8 cellular contexts compared by ENCODE assay signal in genomic region chr10:45373783-45374450, GRCh38. TPM values are rescaled to one million over a fixed set of nuclear protein-coding genes. Genes with fewer than 3 reads are reported as not detected.
DNase-seq lines count a peak whose midpoint lies in the region; ATAC-seq, FAIRE-seq and TF ChIP-seq lines count a peak whose summit lies in the region.

Gene ALOX5 (plus strand): TSS chr10:45374216. CDS start chr10:45374280, 64 bp downstream.

- H3K4me1 ChIP-seq in NT2/D1 (ENCODE audit: insufficient read depth, insufficient read length) (peaks cover 5% of the 10 kb centered on the region), astrocyte (ENCODE audit: insufficient read depth, low read length) (no peaks in the 10 kb centered on the region), spleen (peaks cover 12 to 99% (median 90%) of the 10 kb centered on the region in 6 donors)

- H3K36me3 ChIP-seq in NT2/D1 (ENCODE audit: insufficient read depth, insufficient read length, low read length): no peaks in the 10 kb centered on the region
- H3K36me3 ChIP-seq in astrocyte (ENCODE audit: insufficient read depth, low read length): no peaks in the 10 kb centered on the region
- no peaks in the 10 kb centered on the region for H3K36me3 ChIP-seq in spleen

- peak within 1 kb of the TSS; percentile 47 for H3K27ac Mint-ChIP-seq in Calu3 (ENCODE audit: unreplicated experiment)
- H3K27ac Mint-ChIP-seq in astrocyte (ENCODE audit: unreplicated experiment): no peak within 1 kb of the TSS

- H3K27me3 ChIP-seq in NT2/D1 (ENCODE audit: insufficient read depth, insufficient read length) (peaks cover 54% of the 10 kb centered on the region), astrocyte (ENCODE audit: insufficient read depth, low read length) (peaks cover 42% of the 10 kb centered on the region), spleen (replicated peaks in 1 of 7) (peaks cover 0 to 58% (median 18%) of the 10 kb centered on the region in 7 donors)

- H3K4me3 ChIP-seq in NT2/D1 (ENCODE audit: insufficient read length, low read depth) (peak within 1 kb of the TSS; percentile 58), astrocyte (ENCODE audit: insufficient read depth, low read depth, low read length) (no peak within 1 kb of the TSS), spleen (peak within 1 kb of the TSS; percentile 27 to 88 (median 66))

- H3K4me2 ChIP-seq in astrocyte (ENCODE audit: low read length): peak within 1 kb of the TSS; percentile 67

- H3K9me3 ChIP-seq in NT2/D1 (ENCODE audit: insufficient read depth, low read length) (no peaks in the 10 kb centered on the region), astrocyte (ENCODE audit: insufficient read depth, low read depth, low read length) (no peaks in the 10 kb centered on the region), spleen (no peaks in the 10 kb centered on the region)

- H3K4me3 Mint-ChIP-seq in Calu3 (ENCODE audit: low read depth, unreplicated experiment) (peak within 1 kb of the TSS; percentile 91), astrocyte (ENCODE audit: unreplicated experiment) (peak within 1 kb of the TSS; percentile 79)

- ATAC-seq in GM19351 (IDR thresholded peaks at IDR 0.05; ENCODE audit: unreplicated experiment) (peak; percentile 40), HG03354 (IDR thresholded peaks at IDR 0.05; ENCODE audit: poor library complexity, severe bottlenecking, unreplicated experiment) (peak; percentile 45)

- no peak for FAIRE-seq in astrocyte (lab: Jason Lieb, UNC)

- H3K79me2 ChIP-seq in astrocyte (ENCODE audit: insufficient read depth, low read length): no peaks in the 10 kb centered on the region

- H3K27ac ChIP-seq in astrocyte (ENCODE audit: low read depth, low read length) (no peak within 1 kb of the TSS), spleen (peak within 1 kb of the TSS; percentile 30 to 96 (median 87))

- H3K36me3 Mint-ChIP-seq in Calu3 (ENCODE audit: insufficient read depth, unreplicated experiment): peaks cover 33% of the 10 kb centered on the region
- no peaks in the 10 kb centered on the region for H3K36me3 Mint-ChIP-seq in astrocyte (ENCODE audit: low read depth, unreplicated experiment)

- no TSS peak for BruUV-seq in Calu3 (replicated peaks; lab: Mats Ljungman, UMichigan)

- no peaks in the 10 kb centered on the region for H3K9me3 Mint-ChIP-seq in Calu3 (ENCODE audit: low read depth, unreplicated experiment)
- no peaks in the 10 kb centered on the region for H3K9me3 Mint-ChIP-seq in astrocyte (ENCODE audit: unreplicated experiment)

- DNase-seq in Calu3: peak; percentile 84
- DNase-seq in NT2/D1 (ENCODE audit: low read depth, low spot score): peak; percentile 2
- DNase-seq in astrocyte (ENCODE audit: low read depth): no peak
- DNase-seq in iPS-NIHi7 (ENCODE audit: extremely low spot score): peak; percentile 84
- peak; percentile 95 for DNase-seq in spleen
- no peak for DNase-seq in foreskin melanocyte

- H4K20me1 ChIP-seq in astrocyte (ENCODE audit: insufficient read depth, low read length): no peaks in the 10 kb centered on the region

- WGBS in spleen, 5 donors: 0 to 1% (median 0%) methylated on average over 7 to 58 of the region's 60 CpGs

- H3K27me3 Mint-ChIP-seq in Calu3 (ENCODE audit: unreplicated experiment) (peaks cover 18% of the 10 kb centered on the region), astrocyte (ENCODE audit: low read depth, unreplicated experiment) (peaks cover 63% of the 10 kb centered on the region)

- CTCF ChIA-PET in Calu3 (lab: Charles Lee): no interaction called here

- H2AFZ ChIP-seq in astrocyte (ENCODE audit: low read depth, low read length): peak within 1 kb of the TSS; percentile 41

- H3K4me1 Mint-ChIP-seq in Calu3 (ENCODE audit: low read depth, unreplicated experiment): peaks cover 46% of the 10 kb centered on the region
- peaks cover 3% of the 10 kb centered on the region for H3K4me1 Mint-ChIP-seq in astrocyte (ENCODE audit: low read depth, unreplicated experiment)

- no peak for TF ChIP-seq POLR2A in spleen (IDR thresholded peaks at IDR 0.05)

- TF ChIP-seq CTCF in Calu3 (IDR thresholded peaks at IDR 0.05; ENCODE audit: unreplicated experiment) (no peak), astrocyte (IDR thresholded peaks at IDR 0.05; ENCODE audit: insufficient read depth, low read depth, low read length) (no peak), spleen (IDR thresholded peaks at IDR 0.05 in 8 of 11, conservative IDR thresholded peaks at IDR 0.05 in 3 of 11) (no peak)

- intact Hi-C loops in Calu3 (cut with micrococcal nuclease; ENCODE audit: unreplicated experiment) (no loop called here), spleen (cut with DNase I; ENCODE audit: low total_unique reads) (no loop called here)

- H3K9ac ChIP-seq in NT2/D1 (ENCODE audit: insufficient read length, low read depth) (peak within 1 kb of the TSS; percentile 79), astrocyte (ENCODE audit: low read length) (no peak within 1 kb of the TSS)

RNA-seq across cellular contexts. Expression of gene ALOX5, which starts in this region (rescaled TPM):
- total RNA-seq in Calu3 (2022) (44.9 and 57.0 TPM in 2 replicates), astrocyte (1.0 and 1.8 TPM in 2 replicates), spleen (100 to 1,000 TPM in 6 of 7 donors, 10 to 100 TPM in 1; 87.2 to 357 (median 168) TPM)
- polyA plus RNA-seq in spleen: 100 to 1,000 TPM in 2 of 3 donors, 10 to 100 TPM in 1; 69.3 to 184 (median 119) TPM

Comparison
In these comparisons a context has a peak if more than half of its experiments do, and no peak if none do; other contexts are left out.
1. RNA of gene ALOX5 (total RNA-seq): 87.2 to 357 TPM in spleen and 44.9 to 57.0 TPM in Calu3; 1.0 to 1.8 TPM in astrocyte; every median in the first group is over 10 times any median in the second.
2. DNase-seq: peak in Calu3 (single experiment), NT2/D1 (single experiment), iPS-NIHi7 (single experiment) and spleen (single experiment); none in astrocyte (single experiment) and foreskin melanocyte (single experiment).